Comparison of ENCODE assay signal across 18 cellular contexts in the genomic region with DNA sequence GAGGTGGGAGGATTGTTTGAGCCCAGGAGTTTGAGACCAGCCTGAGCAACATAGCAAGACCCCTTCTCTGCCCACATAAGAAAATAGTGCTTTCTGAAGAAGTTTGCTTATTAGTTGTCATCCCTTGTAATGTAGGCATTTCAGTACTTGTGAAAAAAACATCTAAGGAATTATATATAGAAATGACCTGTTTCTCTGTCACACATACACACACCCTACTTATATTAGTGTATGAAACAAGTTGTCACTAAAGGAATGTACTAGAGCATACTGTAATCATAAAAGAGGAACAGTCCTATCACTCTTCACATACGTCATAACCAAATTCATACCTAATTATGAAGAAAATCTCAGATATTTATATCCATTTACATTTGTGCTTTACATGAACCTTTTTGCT.
DNase-seq lines count a peak whose midpoint lies in the region; ATAC-seq, FAIRE-seq and TF ChIP-seq lines count a peak whose summit lies in the region.
"Had no signal": no experiment of that assay in that cellular context is flagged by ENCODE, and none has a peak within 500 bp of the region (broad histone marks: within the 10 kb centered on the region; RNA-seq: fewer than 3 reads in every experiment).

No MANE protein-coding gene starts in this region.

- intact Hi-C loops in MCF 10A (cut with micrococcal nuclease) (no loop called here), breast epithelium (cut with DNase I; ENCODE audit: low total_unique reads) (no loop called here), GM12878 (cut with micrococcal nuclease; ENCODE audit: unreplicated experiment) (no loop called here)

- BruUV-seq in MCF 10A (replicated peaks; lab: Mats Ljungman, UMichigan) (no TSS peak), GM12878 (replicated peaks; lab: Mats Ljungman, UMichigan) (no TSS peak)

- POLR2A ChIA-PET in MCF 10A (lab: Yijun Ruan, JAX): no interaction called here
- POLR2A ChIA-PET in GM12878 (lab: Charles Lee): no interaction called here

- peak; percentile 21; the same call in 1 of the 3 replicates for ATAC-seq in GM12878
- ATAC-seq: HepG2, Panc1 had no signal

- no peaks in the 10 kb centered on the region for H3K9me3 Mint-ChIP-seq in MCF 10A (ENCODE audit: unreplicated experiment)

- 48% methylated on average over 1 of the region's 1 CpG for WGBS in GM12878 (ENCODE audit: insufficient coverage, insufficient replicate concordance, low lambda C conversion rate, missing lambda C conversion rate)

- H3K4me3 Mint-ChIP-seq in MCF 10A (ENCODE audit: unreplicated experiment): no peak overlapping the region

- peaks cover 8% of the 10 kb centered on the region for H3K36me3 ChIP-seq in breast epithelium
- peaks cover 4 to 11% of the 10 kb centered on the region in 2 experiments; a peak in 3 of 4 replicates for H3K36me3 ChIP-seq in GM12878 (ENCODE audit: control insufficient read depth in 2 of 2, insufficient read depth in 2 of 2, low read length in 1 of 2)

- no peak for DNase-seq in MCF 10A (ENCODE audit: unreplicated experiment)
- no peak for DNase-seq in breast epithelium (ENCODE audit: low spot score in 2 of 2)
- no peak for DNase-seq in H54 (ENCODE audit: insufficient read length, low spot score)
- no peak for DNase-seq in GM12878 (ENCODE audit: low read depth, low spot score)
- no peak for DNase-seq in NOMO-1 treated with DMSO at 0.1 percent for 48 hours (lab: John Stamatoyannopoulos, UW; ENCODE audit: unreplicated experiment)
- no peak for DNase-seq in COR-L47 (lab: John Stamatoyannopoulos, UW)
- DNase-seq in hippocampal formation (lab: John Stamatoyannopoulos, UW): no peak
- DNase-seq: BE2C, DND-41, KG1, NCI-H1092, NCI-H146, NCI-H2081 treated with DMSO at 0.1 percent for 48 hours, NCI-H524 had no signal

- no peaks in the 10 kb centered on the region for H3K27me3 Mint-ChIP-seq in MCF 10A (ENCODE audit: insufficient read depth, unreplicated experiment)

- CTCF ChIA-PET in MCF 10A (lab: Yijun Ruan, JAX) (no interaction called here), GM12878 (lab: Yijun Ruan, JAX) (interaction anchor here (1.9 kb wide), 1 partner anchor 8 kb away, joined by 7 read pairs; no protein-coding TSS in a partner anchor)

- SMC1A ChIA-PET in GM12878 (lab: Charles Lee; ENCODE audit: uncharacterized antibody, unreplicated experiment): interaction anchor here (1.4 kb wide), 1 partner anchor 9 kb away, joined by 4 read pairs; no protein-coding TSS in a partner anchor

- no peak overlapping the region for H3K4me2 ChIP-seq in GM12878 (ENCODE audit: control insufficient read depth, insufficient read depth)

- no peak overlapping the region for H2AFZ ChIP-seq in GM12878 (ENCODE audit: control insufficient read depth, low read depth, low read length)

- no peaks in the 10 kb centered on the region for H3K79me2 ChIP-seq in GM12878 (ENCODE audit: control insufficient read depth, insufficient read depth, low read length)

- H3K36me3 Mint-ChIP-seq in MCF 10A (ENCODE audit: insufficient read depth, unreplicated experiment): peaks cover 69% of the 10 kb centered on the region

- no peak for TF ChIP-seq EP300 in GM12878 (IDR thresholded peaks at IDR 0.05; ENCODE audit: borderline replicate concordance in 1 of 2, control insufficient read depth in 1 of 2, low read depth in 2 of 2, low read length in 2 of 2)

- H3K27me3 ChIP-seq in breast epithelium (no peaks in the 10 kb centered on the region), GM12878 (replicated peaks in 1 of 2; ENCODE audit: control insufficient read depth in 2 of 2, insufficient read depth in 2 of 2, low read length in 1 of 2) (no peaks in the 10 kb centered on the region)
- H3K27me3 ChIP-seq: BE2C had no signal

- H3K9ac ChIP-seq in GM12878 (ENCODE audit: control insufficient read depth, insufficient read depth, low read length): no peak overlapping the region

- in situ Hi-C loops in GM12878 (cut with MboI): no loop called here

- H3K4me3 ChIP-seq in breast epithelium: no peak overlapping the region
- H3K4me3 ChIP-seq in GM12878: no peak overlapping the region

- no peaks in the 10 kb centered on the region for H3K9me3 ChIP-seq in breast epithelium
- H3K9me3 ChIP-seq in GM12878 (replicated peaks; ENCODE audit: control insufficient read depth, insufficient read depth, low read length): no peaks in the 10 kb centered on the region
- H3K9me3 ChIP-seq: BE2C had no signal

- H3K27ac ChIP-seq in breast epithelium (no peak overlapping the region), GM12878 (ENCODE audit: control insufficient read depth, insufficient read depth) (no peak overlapping the region)

- no peaks in the 10 kb centered on the region for H3K4me1 Mint-ChIP-seq in MCF 10A (ENCODE audit: insufficient read depth, unreplicated experiment)

- H4K20me1 ChIP-seq in GM12878 (ENCODE audit: control insufficient read depth, insufficient read depth): no peaks in the 10 kb centered on the region

- H3K27ac Mint-ChIP-seq in MCF 10A (ENCODE audit: low read depth, unreplicated experiment): peak overlapping the region; percentile 16

- RAD21 ChIA-PET in GM12878 (lab: Charles Lee; ENCODE audit: unreplicated experiment): no interaction called here

- no peak for TF ChIP-seq RAD21 in GM12878 (IDR thresholded peaks at IDR 0.05; ENCODE audit: insufficient read depth, low read depth, low read length)

- FAIRE-seq in H54 (lab: Jason Lieb, UNC) (peak; percentile 67), GM12878 (lab: Jason Lieb, UNC) (no peak)
- FAIRE-seq: G401.6, H1, HepG2 had no signal

- TF ChIP-seq POLR2A in breast epithelium (IDR thresholded peaks at IDR 0.05): no peak
- no peak for TF ChIP-seq POLR2A in H54 (IDR thresholded peaks at IDR 0.05; ENCODE audit: low read depth, low read length)
- TF ChIP-seq POLR2A in GM12878 (IDR thresholded peaks at IDR 0.05; ENCODE audit: low read depth, low read length): no peak

- H3K4me1 ChIP-seq in breast epithelium: no peaks in the 10 kb centered on the region
- H3K4me1 ChIP-seq in GM12878 (ENCODE audit: control insufficient read depth, insufficient read depth, low read length): no peaks in the 10 kb centered on the region
- H3K4me1 ChIP-seq: BE2C had no signal

- no peak for TF ChIP-seq CTCF in MCF 10A (IDR thresholded peaks at IDR 0.05; ENCODE audit: unreplicated experiment)
- TF ChIP-seq CTCF in breast epithelium (IDR thresholded peaks at IDR 0.05): no peak
- no peak for TF ChIP-seq CTCF in GM12878 (IDR thresholded peaks at IDR 0.05 in 2 of 3, conservative IDR thresholded peaks at IDR 0.05 in 1 of 3; ENCODE audit: control insufficient read depth in 2 of 3, extremely low read depth in 1 of 3, insufficient read depth in 1 of 3, low read depth in 3 of 3, low read length in 3 of 3)

TF ChIP-seq in GM12878, 131 proteins besides CTCF, POLR2A, EP300 and RAD21:
- TF ChIP-seq NRF1 (conservative IDR thresholded peaks at IDR 0.05; ENCODE audit: low read depth, low read length): no peak
- TF ChIP-seq, protein P1, sequence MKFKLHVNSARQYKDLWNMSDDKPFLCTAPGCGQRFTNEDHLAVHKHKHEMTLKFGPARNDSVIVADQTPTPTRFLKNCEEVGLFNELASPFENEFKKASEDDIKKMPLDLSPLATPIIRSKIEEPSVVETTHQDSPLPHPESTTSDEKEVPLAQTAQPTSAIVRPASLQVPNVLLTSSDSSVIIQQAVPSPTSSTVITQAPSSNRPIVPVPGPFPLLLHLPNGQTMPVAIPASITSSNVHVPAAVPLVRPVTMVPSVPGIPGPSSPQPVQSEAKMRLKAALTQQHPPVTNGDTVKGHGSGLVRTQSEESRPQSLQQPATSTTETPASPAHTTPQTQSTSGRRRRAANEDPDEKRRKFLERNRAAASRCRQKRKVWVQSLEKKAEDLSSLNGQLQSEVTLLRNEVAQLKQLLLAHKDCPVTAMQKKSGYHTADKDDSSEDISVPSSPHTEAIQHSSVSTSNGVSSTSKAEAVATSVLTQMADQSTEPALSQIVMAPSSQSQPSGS (IDR thresholded peaks at IDR 0.05; ENCODE audit: low read length): peak; percentile 71
- peak; percentile 58; the same call in 1 of the 2 replicates for TF ChIP-seq NFIC (IDR thresholded peaks at IDR 0.05; ENCODE audit: low read depth, low read length)
- TF ChIP-seq FOXM1 (IDR thresholded peaks at IDR 0.05; ENCODE audit: low read depth, low read length): peak; percentile 40; the same call in 1 of the 2 replicates
- TF ChIP-seq TCF7 (IDR thresholded peaks at IDR 0.05; ENCODE audit: borderline replicate concordance): peak; percentile 90
- TF ChIP-seq SPI1 (IDR thresholded peaks at IDR 0.05; ENCODE audit: borderline replicate concordance, insufficient read depth, low read depth, low read length): no peak
- TF ChIP-seq, protein P2, sequence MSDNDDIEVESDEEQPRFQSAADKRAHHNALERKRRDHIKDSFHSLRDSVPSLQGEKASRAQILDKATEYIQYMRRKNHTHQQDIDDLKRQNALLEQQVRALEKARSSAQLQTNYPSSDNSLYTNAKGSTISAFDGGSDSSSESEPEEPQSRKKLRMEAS (IDR thresholded peaks at IDR 0.05; ENCODE audit: low read depth, low read length): no peak
- peak; percentile 67 for TF ChIP-seq CREM (IDR thresholded peaks at IDR 0.05; ENCODE audit: low read depth)
- no peak for TF ChIP-seq SRF (IDR thresholded peaks at IDR 0.05; ENCODE audit: low read depth in 2 of 2, low read length in 2 of 2)
- peak; percentile 75; the same call in 1 of the 2 replicates for TF ChIP-seq MEF2A (IDR thresholded peaks at IDR 0.05; ENCODE audit: insufficient read depth, low read depth, low read length)
- no peak for TF ChIP-seq ZNF274 (IDR thresholded peaks at IDR 0.05; ENCODE audit: insufficient read depth, insufficient read length)
- peak; percentile 88 for TF ChIP-seq JUNB (IDR thresholded peaks at IDR 0.05)
- TF ChIP-seq CBFB (IDR thresholded peaks at IDR 0.05; ENCODE audit: low read depth): no peak
- peak; percentile 56; the same call in 1 of the 2 replicates for TF ChIP-seq CREB1 (IDR thresholded peaks at IDR 0.05; ENCODE audit: low read depth)
- no peak for TF ChIP-seq EED (IDR thresholded peaks at IDR 0.05; ENCODE audit: low read depth)
- peak; percentile 29; the same call in 1 of the 2 replicates for TF ChIP-seq RUNX3 (IDR thresholded peaks at IDR 0.05; ENCODE audit: low read length)
